In genomic region chr6:24520929-24521546, GRCh38 we compare ENCODE assay signal across 8 cellular contexts. TPM values are rescaled to one million over a fixed set of nuclear protein-coding genes. Genes with fewer than 3 reads are reported as not detected.
DNase-seq lines count a peak whose midpoint lies in the region; ATAC-seq, FAIRE-seq and TF ChIP-seq lines count a peak whose summit lies in the region.

No MANE protein-coding gene starts in this region.

- TF ChIP-seq CTCF in BJ (IDR thresholded peaks at IDR 0.05; ENCODE audit: insufficient read depth, low read depth, low read length), result peak; percentile 90
- TF ChIP-seq CTCF in K562 (IDR thresholded peaks at IDR 0.05 in 2 of 3, conservative IDR thresholded peaks at IDR 0.05 in 1 of 3; ENCODE audit: insufficient read depth in 2 of 3, low read depth in 1 of 3, low read length in 3 of 3), result peak; percentile 80 to 90 (median 81)
- TF ChIP-seq CTCF in keratinocyte (optimal IDR thresholded peaks at IDR 0.05 in 1 of 3, IDR thresholded peaks at IDR 0.05 in 1 of 3, conservative IDR thresholded peaks at IDR 0.05 in 1 of 3; ENCODE audit: extremely low read depth in 1 of 3, insufficient read depth in 2 of 3, low read length in 3 of 3), result peak; percentile 72 to 84 (median 78)

- DNase-seq in BJ (ENCODE audit: low read depth), result no peak
- DNase-seq in RPMI7951 (ENCODE audit: low read depth), result peak; percentile 36
- DNase-seq in K562 (ENCODE audit: extremely low read depth in 1 of 4, low spot score in 3 of 4), result peak in 3 of 4 experiments; percentile 30 to 71 (median 69)
- no peak for DNase-seq in keratinocyte (ENCODE audit: low read depth, low spot score)
- peak; percentile 3 for DNase-seq in stimulated activated CD8-positive, alpha-beta memory T cell treated with anti-CD3 and anti-CD28 coated beads, Interleukin-15, amount 100 ng/mL, for 1 hour (ENCODE audit: low read depth)
- DNase-seq in NCI-H187 treated with DMSO at 0.1 percent for 48 hours (lab: John Stamatoyannopoulos, UW), result no peak

- H3K36me3 ChIP-seq in BJ (ENCODE audit: control insufficient read depth, insufficient read depth, low read length), result no peaks in the 10 kb centered on the region
- H3K36me3 ChIP-seq in K562 (ENCODE audit: control insufficient read depth, insufficient read depth, low read length), result no peaks in the 10 kb centered on the region
- no peaks in the 10 kb centered on the region for H3K36me3 ChIP-seq in keratinocyte (ENCODE audit: control insufficient read depth in 2 of 2, extremely low read depth in 1 of 2, insufficient read depth in 2 of 2, low read length in 2 of 2)

- POLR2A ChIA-PET in BJ (lab: Charles Lee) (no interaction called here), K562 (lab: Yijun Ruan, JAX) (interaction anchor here (2.9 kb wide), 1 partner anchor 26 kb away, joined by 9 read pairs; the partner anchor contains the start of gene ALDH5A1)

- ATAC-seq in GM18511 (IDR thresholded peaks at IDR 0.05; ENCODE audit: unreplicated experiment) (peak; percentile 53), HG03064 (IDR thresholded peaks at IDR 0.05; ENCODE audit: low read depth, unreplicated experiment) (peak; percentile 30), K562 (peak; percentile 97)

- in situ Hi-C loops in K562 (cut with MboI), result no loop called here

- 19% methylated on average over 6 of the region's 6 CpGs for WGBS in K562 (ENCODE audit: insufficient coverage, low coverage, missing lambda C conversion rate)

- H3K9me3 ChIP-seq in K562 (replicated peaks; ENCODE audit: control insufficient read depth, insufficient read depth, low read depth, low read length) (no peaks in the 10 kb centered on the region), keratinocyte (ENCODE audit: control insufficient read depth, low read depth, low read length) (no peaks in the 10 kb centered on the region)

- H3K4me2 ChIP-seq in K562 (ENCODE audit: insufficient read depth, low read length) (no peak overlapping the region), keratinocyte (ENCODE audit: control insufficient read depth, extremely low read depth, insufficient read depth, low read depth, low read length) (no peak overlapping the region)

- H3K4me3 ChIP-seq in BJ (ENCODE audit: low read depth, low read length) (no peak overlapping the region), K562 (no peak overlapping the region), keratinocyte (ENCODE audit: control insufficient read depth in 2 of 3, extremely low read depth in 1 of 3, insufficient read depth in 2 of 3, low read depth in 1 of 3, low read length in 3 of 3) (no peak overlapping the region)

- H3K27ac ChIP-seq in K562 (ENCODE audit: extremely low read depth, low read depth, low read length), result no peak overlapping the region
- no peak overlapping the region for H3K27ac ChIP-seq in keratinocyte (ENCODE audit: control insufficient read depth, insufficient read depth, low read length)

- H3K9ac ChIP-seq in K562 (ENCODE audit: insufficient read depth in 1 of 2, low read depth in 2 of 2, low read length in 2 of 2) (no peak overlapping the region), keratinocyte (ENCODE audit: control insufficient read depth, extremely low read depth, insufficient read depth, low read length) (no peak overlapping the region)

- BruUV-seq in K562 (replicated peaks; lab: Mats Ljungman, UMichigan), result no TSS peak

- H3K4me1 ChIP-seq in K562 (replicated peaks in 1 of 2; ENCODE audit: control insufficient read depth in 2 of 2, insufficient read depth in 2 of 2, low read length in 2 of 2) (peaks cover 4 to 8% of the 10 kb centered on the region in 2 experiments; a peak in 4 of 5 replicates), keratinocyte (ENCODE audit: control insufficient read depth, extremely low read depth, insufficient read depth, low read length) (no peaks in the 10 kb centered on the region)

- no peak for TF ChIP-seq POLR2A in K562 (conservative IDR thresholded peaks at IDR 0.05)

- H2AFZ ChIP-seq in K562 (ENCODE audit: low read depth, low read length), result peak overlapping the region; percentile 68; the same call in 1 of the 2 replicates
- peak overlapping the region; percentile 30 for H2AFZ ChIP-seq in keratinocyte (ENCODE audit: control insufficient read depth, low read length)

- H3K27me3 ChIP-seq in BJ (ENCODE audit: control insufficient read depth, insufficient read depth, low read length) (no peaks in the 10 kb centered on the region), K562 (ENCODE audit: control insufficient read depth in 2 of 2, insufficient read depth in 2 of 2, low read length in 2 of 2) (no peaks in the 10 kb centered on the region), keratinocyte (ENCODE audit: control insufficient read depth, extremely low read depth, insufficient read depth, low read length) (no peaks in the 10 kb centered on the region)

- TF ChIP-seq RAD21 in K562 (CRISPR knock-in tag; conservative IDR thresholded peaks at IDR 0.05 in 1 of 2, IDR thresholded peaks at IDR 0.05 in 1 of 2), result peak; percentile 23 to 65; a peak in 3 of 4 replicates

- CTCF ChIA-PET in BJ (lab: Yijun Ruan, JAX), result interaction anchor here (0.5 to 1.7 kb wide), 20 partner anchors 8 to 283 kb away, joined by 3 to 13 read pairs (median 3); partner anchors contain the start of genes ALDH5A1 and C6orf62
- CTCF ChIA-PET in K562 (lab: Yijun Ruan, JAX; ENCODE audit: low intra/inter-chr PET ratio), result no interaction called here

- H3K9me1 ChIP-seq in K562 (ENCODE audit: control insufficient read depth, insufficient read depth, low read length) (no peaks in the 10 kb centered on the region), keratinocyte (ENCODE audit: control insufficient read depth, extremely low read depth, insufficient read depth, low read length) (no peaks in the 10 kb centered on the region)

- dilution Hi-C loops in keratinocyte (cut with MboI; ENCODE audit: extremely low pct_ligation_motif_present, low sequenced_read_pairs), result no loop called here

- H4K20me1 ChIP-seq in K562 (replicated peaks; ENCODE audit: control insufficient read depth, insufficient read depth, low read length), result no peaks in the 10 kb centered on the region
- no peaks in the 10 kb centered on the region for H4K20me1 ChIP-seq in keratinocyte (ENCODE audit: control insufficient read depth, extremely low read depth, insufficient read depth, low read length)

- intact Hi-C loops in K562 (cut with micrococcal nuclease), result loop anchor here (1.0 to 5.0 kb wide), 3 partner anchors 90 to 471 kb away; no protein-coding TSS in a partner anchor

- H3K79me2 ChIP-seq in K562 (ENCODE audit: control insufficient read depth, insufficient read depth, low read length) (no peaks in the 10 kb centered on the region), keratinocyte (ENCODE audit: control insufficient read depth, insufficient read depth, low read length) (no peaks in the 10 kb centered on the region)

- FAIRE-seq in K562 (lab: Jason Lieb, UNC) (peak; percentile 49), keratinocyte (lab: Jason Lieb, UNC) (no peak)

- no peak for TF ChIP-seq EP300 in K562 (IDR thresholded peaks at IDR 0.05; ENCODE audit: low read length)

RNA-seq across cellular contexts. Expression of gene ALDH5A1, which starts 26.3 kb away (rescaled TPM):
- polyA plus RNA-seq in BJ (2011; rRNA removed) (0.64 and 0.75 TPM in 2 replicates), K562 (2011; rRNA removed) (5.2 and 9.5 TPM in 2 replicates), K562 (2014; fragmentation: Illumina TruSeq; extraction: Trizol) (14.4 and 16.1 TPM in 2 replicates), K562 (2014; fragmentation: Nextera tagmentation; extraction: Ambion mirVana) (1 to 10 TPM; 2.2 to 3.4 TPM), K562 (2014; rRNA removed) (12.7 and 12.8 TPM in 2 replicates), keratinocyte (0.20 to 0.45 TPM (median 0.36 TPM) in 3 replicates)
- 0.62 and 1.6 TPM in 2 replicates for polyA minus RNA-seq in BJ (2011; rRNA and poly(A)+ RNA removed)
- total RNA-seq in RPMI7951 (2014; rRNA removed; shearing (Covaris generic)), result under 0.01 and 0.68 TPM in 2 replicates
- total RNA-seq in K562 (2011; cell fraction: chromatin; rRNA removed; ENCODE audit: low replicate concordance), result 7.0 and 9.4 TPM in 2 replicates
- 4.2 and 5.3 TPM in 2 replicates for total RNA-seq in K562 (2011; cell fraction: nucleolus; rRNA removed)
- 9.3 and 9.6 TPM in 2 replicates for total RNA-seq in K562 (2011; cell fraction: nucleoplasm; rRNA removed)
- total RNA-seq in K562 (2014; rRNA removed) (8.6 and 12.0 TPM in 2 replicates), K562 (2014; rRNA removed; fragmentation: Illumina TruSeq; extraction: Trizol) (8.9 and 9.9 TPM in 2 replicates), K562 (2015; rRNA removed; fragmentation: Illumina TruSeq; extraction: Trizol) (11.4 and 11.9 TPM in 2 replicates), K562 (2021) (19.7 and 20.5 TPM in 2 replicates)
- polyA plus RNA-seq in K562 (2011; cell fraction: cytosol; rRNA removed), result 3.3 and 6.7 TPM in 2 replicates
- 5.2 and 8.1 TPM in 2 replicates for polyA plus RNA-seq in K562 (2011; cell fraction: nucleus; rRNA removed)
- polyA plus RNA-seq in K562 (2012), result 15.6 and 20.1 TPM in 2 replicates
- 5.8 and 10.9 TPM in 2 replicates for polyA minus RNA-seq in K562 (2011; rRNA and poly(A)+ RNA removed)
- polyA minus RNA-seq in K562 (2011; cell fraction: cytosol; rRNA and poly(A)+ RNA removed), result 6.6 and 10.3 TPM in 2 replicates
- 2.3 and 2.6 TPM in 2 replicates for polyA minus RNA-seq in K562 (2011; cell fraction: nucleus; rRNA and poly(A)+ RNA removed)
- 1.1 TPM for polyA plus RNA-seq in keratinocyte (2011; ENCODE audit: low read depth)
- 0.39 and 0.41 TPM in 2 replicates for polyA plus RNA-seq in keratinocyte (2011; cell fraction: cytosol; rRNA removed)
- polyA plus RNA-seq in keratinocyte (2011; cell fraction: nucleus; rRNA removed), result 0.60 and 1.8 TPM in 2 replicates
- polyA plus RNA-seq in keratinocyte (2012; ENCODE audit: low replicate concordance), result 0.21 and 1.4 TPM in 2 replicates
- polyA minus RNA-seq in keratinocyte, result 0.49 to 0.77 TPM in 2 of 3 replicates, not detected in the other
- polyA minus RNA-seq in keratinocyte (2011; cell fraction: cytosol; rRNA and poly(A)+ RNA removed), result 0.58 TPM
- 0.74 and 1.5 TPM in 2 replicates for polyA minus RNA-seq in keratinocyte (2011; cell fraction: nucleus; rRNA and poly(A)+ RNA removed)

RNA-seq across cellular contexts. Expression of gene GPLD1, which starts 31.7 kb away (rescaled TPM):
- polyA plus RNA-seq in BJ (2011; rRNA removed), result 0.22 and 0.47 TPM in 2 replicates
- polyA minus RNA-seq in BJ (2011; rRNA and poly(A)+ RNA removed), result 0.14 and 0.26 TPM in 2 replicates
- not detected in 2 replicates for total RNA-seq in RPMI7951 (2014; rRNA removed; shearing (Covaris generic))
- 4.4 and 5.7 TPM in 2 replicates for total RNA-seq in K562 (2011; cell fraction: chromatin; rRNA removed; ENCODE audit: low replicate concordance)
- total RNA-seq in K562 (2011; cell fraction: nucleolus; rRNA removed), result 1.3 and 1.8 TPM in 2 replicates
- total RNA-seq in K562 (2011; cell fraction: nucleoplasm; rRNA removed), result 3.4 and 5.0 TPM in 2 replicates
- total RNA-seq in K562 (2014; rRNA removed), result 1.0 and 1.5 TPM in 2 replicates
- total RNA-seq in K562 (2014; rRNA removed; fragmentation: Illumina TruSeq; extraction: Trizol), result 0.76 and 0.89 TPM in 2 replicates
- 1.0 and 1.3 TPM in 2 replicates for total RNA-seq in K562 (2015; rRNA removed; fragmentation: Illumina TruSeq; extraction: Trizol)
- 0.96 and 1.2 TPM in 2 replicates for total RNA-seq in K562 (2021)
- 0.30 and 0.86 TPM in 2 replicates for polyA plus RNA-seq in K562 (2011; rRNA removed)
- polyA plus RNA-seq in K562 (2011; cell fraction: cytosol; rRNA removed), result 0.25 and 0.45 TPM in 2 replicates
- 0.77 and 1.1 TPM in 2 replicates for polyA plus RNA-seq in K562 (2011; cell fraction: nucleus; rRNA removed)
- 0.79 and 0.83 TPM in 2 replicates for polyA plus RNA-seq in K562 (2012)
- polyA plus RNA-seq in K562 (2014; fragmentation: Illumina TruSeq; extraction: Trizol), result 0.46 and 0.82 TPM in 2 replicates
- polyA plus RNA-seq in K562 (2014; fragmentation: Nextera tagmentation; extraction: Ambion mirVana), result under 1 TPM; 0.11 to 0.13 TPM
- polyA plus RNA-seq in K562 (2014; rRNA removed), result 0.26 and 0.57 TPM in 2 replicates
- polyA minus RNA-seq in K562 (2011; rRNA and poly(A)+ RNA removed), result 0.78 and 1.2 TPM in 2 replicates
- polyA minus RNA-seq in K562 (2011; cell fraction: cytosol; rRNA and poly(A)+ RNA removed), result 0.36 and 0.95 TPM in 2 replicates
- 1.1 and 1.2 TPM in 2 replicates for polyA minus RNA-seq in K562 (2011; cell fraction: nucleus; rRNA and poly(A)+ RNA removed)
- polyA plus RNA-seq in keratinocyte, result 0.01 to 0.09 TPM (median 0.07 TPM) in 3 replicates
- polyA plus RNA-seq in keratinocyte (2011; ENCODE audit: low read depth), result 1.2 TPM
- 0.03 TPM in 1 of 2 replicates, not detected in the other for polyA plus RNA-seq in keratinocyte (2011; cell fraction: cytosol; rRNA removed)
- 0.11 and 0.32 TPM in 2 replicates for polyA plus RNA-seq in keratinocyte (2011; cell fraction: nucleus; rRNA removed)
- polyA plus RNA-seq in keratinocyte (2012; ENCODE audit: low replicate concordance), result 1.9 TPM in 1 of 2 replicates, not detected in the other
- polyA minus RNA-seq in keratinocyte, result 0.67 TPM in 1 of 3 replicates, not detected in the others
- not detected for polyA minus RNA-seq in keratinocyte (2011; cell fraction: cytosol; rRNA and poly(A)+ RNA removed)
- 0.11 and 0.23 TPM in 2 replicates for polyA minus RNA-seq in keratinocyte (2011; cell fraction: nucleus; rRNA and poly(A)+ RNA removed)

Comparison
In these comparisons a context has a peak if more than half of its experiments do, and no peak if none do; other contexts are left out.
1. DNase-seq: peak in RPMI7951 (single experiment), K562 (3 of 4) and stimulated activated CD8-positive, alpha-beta memory T cell treated with anti-CD3 and anti-CD28 coated beads, Interleukin-15, amount 100 ng/mL, for 1 hour (single experiment); none in BJ (single experiment), keratinocyte (single experiment) and NCI-H187 treated with DMSO at 0.1 percent for 48 hours (single experiment).
2. ATAC-seq: peak in every context shown above with its lines; median percentile 97 in K562; 53 in GM18511; 30 in HG03064.
3. Peak in every context shown above with its lines, with median percentiles within 50 percentile points of each other: CTCF ChIP-seq.